In the genomic region with DNA sequence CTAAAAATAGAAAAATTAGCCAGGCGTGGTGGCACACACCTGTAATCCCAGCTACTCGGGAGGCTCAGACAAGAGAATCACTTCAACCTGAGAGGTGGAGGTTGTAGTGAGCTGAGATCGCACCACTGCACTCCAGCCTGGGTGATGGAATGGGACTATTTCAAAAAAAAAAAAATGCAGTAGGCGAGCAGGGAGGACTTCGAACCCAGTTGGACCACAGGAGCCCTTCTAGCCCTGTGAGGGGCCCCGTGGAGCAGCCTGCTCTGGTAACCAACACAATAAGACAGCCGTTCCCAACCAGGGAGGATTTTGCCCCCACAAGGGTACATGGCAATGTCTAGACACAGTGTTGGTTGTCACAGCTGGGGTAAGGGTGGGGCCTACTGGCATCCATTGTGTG, we compare ENCODE assay signal across 20 cellular contexts.
"Had no signal": no experiment of that assay in that cellular context is flagged by ENCODE, and none has a peak within 500 bp of the region (broad histone marks: within the 10 kb centered on the region; RNA-seq: fewer than 3 reads in every experiment).

No MANE protein-coding gene starts in this region.

- H3K4me3 Mint-ChIP-seq: activated B cell treated with CpG ODN at 0.5 μM for 24 hours; activated CD4-positive, alpha-beta T cell treated with anti-CD3 and anti-CD28 coated beads, Interleukin-2, amount 10 ng/mL, durations not matched to agents 24 days and 14 days; activated CD8-positive, alpha-beta memory T cell treated with anti-CD3 and anti-CD28 coated beads, Interleukin-2, amount 10 ng/mL, durations not matched to agents 7 days and 5 days; activated naive CD4-positive, alpha-beta T cell treated with anti-CD3 and anti-CD28 coated beads, Interleukin-2, amount 50 U/mL, for 24 hours; activated T-cell treated with anti-CD3 and anti-CD28 coated beads, Interleukin-2, amount 50 U/mL, for 24 hours; activated T-helper 1 cell treated with anti-CD3 and anti-CD28 coated beads, Interleukin-12 subunit alpha, Interleukin-12 subunit beta, Interleukin-2, Interleukin-4 antibody, amounts not matched to agents 30 ng/mL and 10 ng/mL and 1 ng/mL, durations not matched to agents 14 hours and 24 hours and 36 hours had no signal

- H3K9me3 Mint-ChIP-seq: activated B cell treated with CpG ODN at 0.5 μM for 24 hours; activated CD4-positive, alpha-beta T cell treated with anti-CD3 and anti-CD28 coated beads, Interleukin-2, amount 10 ng/mL, durations not matched to agents 24 days and 14 days; activated naive CD4-positive, alpha-beta T cell treated with anti-CD3 and anti-CD28 coated beads, Interleukin-2, amount 50 U/mL, for 24 hours; activated T-cell treated with anti-CD3 and anti-CD28 coated beads, Interleukin-2, amount 50 U/mL, for 24 hours; activated T-helper 1 cell treated with anti-CD3 and anti-CD28 coated beads, Interleukin-12 subunit alpha, Interleukin-12 subunit beta, Interleukin-2, Interleukin-4 antibody, amounts not matched to agents 30 ng/mL and 10 ng/mL and 1 ng/mL, durations not matched to agents 14 hours and 24 hours and 36 hours had no signal

- H3K27ac Mint-ChIP-seq: activated B cell treated with CpG ODN at 0.5 μM for 24 hours; activated CD4-positive, alpha-beta T cell treated with anti-CD3 and anti-CD28 coated beads, Interleukin-2, amount 10 ng/mL, durations not matched to agents 24 days and 14 days; activated CD8-positive, alpha-beta memory T cell treated with anti-CD3 and anti-CD28 coated beads, Interleukin-2, amount 10 ng/mL, durations not matched to agents 7 days and 5 days; activated naive CD4-positive, alpha-beta T cell treated with anti-CD3 and anti-CD28 coated beads, Interleukin-2, amount 50 U/mL, for 24 hours; activated T-cell treated with anti-CD3 and anti-CD28 coated beads, Interleukin-2, amount 50 U/mL, for 24 hours; activated T-helper 1 cell treated with anti-CD3 and anti-CD28 coated beads, Interleukin-12 subunit alpha, Interleukin-12 subunit beta, Interleukin-2, Interleukin-4 antibody, amounts not matched to agents 30 ng/mL and 10 ng/mL and 1 ng/mL, durations not matched to agents 14 hours and 24 hours and 36 hours; T-helper 17 cell had no signal

- DNase-seq: activated B cell treated with CpG ODN at 0.5 μM for 24 hours; activated CD4-positive, alpha-beta T cell treated with anti-CD3 and anti-CD28 coated beads for 1 hour; activated CD4-positive, alpha-beta T cell treated with anti-CD3 and anti-CD28 coated beads, Interleukin-2, amount 10 ng/mL, durations not matched to agents 24 days and 14 days; activated CD4-positive, alpha-beta T cell treated with anti-CD3 and anti-CD28 coated beads, Interleukin-2, amount 50 U/mL, for 48 hours; activated CD8-positive, alpha-beta memory T cell treated with anti-CD3 and anti-CD28 coated beads, Interleukin-2, amount 10 ng/mL, durations not matched to agents 7 days and 5 days; activated effector memory CD4-positive, alpha-beta T cell treated with Interleukin-2 at 50 U/mL for 16 hours; activated naive CD4-positive, alpha-beta T cell; activated T-cell treated with anti-CD3 and anti-CD28 coated beads, Interleukin-2, amount 50 U/mL, for 24 hours; MG63; NCI-H1092 treated with DMSO at 0.1 percent for 48 hours; NCI-H1417 treated with DMSO at 0.1 percent for 48 hours; NCI-H345; NCI-H526 treated with DMSO at 0.1 percent for 48 hours; NK-92 treated with Interleukin-12 subunit alpha and Interleukin-12 subunit beta, amount 100 ng/mL, for 24 hours; Peyer's patch; SIG-M5; T-helper 17 cell; T-helper 9 cell had no signal

- H3K4me1 Mint-ChIP-seq: activated B cell treated with CpG ODN at 0.5 μM for 24 hours; activated CD4-positive, alpha-beta T cell treated with anti-CD3 and anti-CD28 coated beads, Interleukin-2, amount 10 ng/mL, durations not matched to agents 24 days and 14 days; activated CD8-positive, alpha-beta memory T cell treated with anti-CD3 and anti-CD28 coated beads, Interleukin-2, amount 10 ng/mL, durations not matched to agents 7 days and 5 days; activated naive CD4-positive, alpha-beta T cell treated with anti-CD3 and anti-CD28 coated beads, Interleukin-2, amount 50 U/mL, for 24 hours had no signal

- H3K27me3 ChIP-seq: MG63, Peyer's patch had no signal

- H3K27ac ChIP-seq: Peyer's patch had no signal

- H3K36me3 Mint-ChIP-seq: activated CD8-positive, alpha-beta memory T cell treated with anti-CD3 and anti-CD28 coated beads, Interleukin-2, amount 10 ng/mL, durations not matched to agents 7 days and 5 days; activated naive CD4-positive, alpha-beta T cell treated with anti-CD3 and anti-CD28 coated beads, Interleukin-2, amount 50 U/mL, for 24 hours had no signal

- H3K9me3 ChIP-seq: MG63, Peyer's patch had no signal

- H3K4me1 ChIP-seq: Peyer's patch had no signal

- H3K27me3 Mint-ChIP-seq: activated B cell treated with CpG ODN at 0.5 μM for 24 hours; activated CD8-positive, alpha-beta memory T cell treated with anti-CD3 and anti-CD28 coated beads, Interleukin-2, amount 10 ng/mL, durations not matched to agents 7 days and 5 days had no signal

- H3K4me3 ChIP-seq: MG63, Peyer's patch had no signal

- ATAC-seq: activated CD8-positive, alpha-beta memory T cell treated with anti-CD3 and anti-CD28 coated beads, Interleukin-2, amount 10 ng/mL, durations not matched to agents 7 days and 5 days; T-helper 17 cell had no signal
